In genomic region chrX:130268500-130269170, GRCh38 we compare ENCODE assay signal across 8 cellular contexts. TPM values are rescaled to one million over a fixed set of nuclear protein-coding genes. Genes with fewer than 3 reads are reported as not detected.
A peak's percentile ranks its signal among the peaks of the same experiment; 100 is the strongest.
DNase-seq lines count a peak whose midpoint lies in the region; ATAC-seq, FAIRE-seq and TF ChIP-seq lines count a peak whose summit lies in the region.

A gene with protein sequence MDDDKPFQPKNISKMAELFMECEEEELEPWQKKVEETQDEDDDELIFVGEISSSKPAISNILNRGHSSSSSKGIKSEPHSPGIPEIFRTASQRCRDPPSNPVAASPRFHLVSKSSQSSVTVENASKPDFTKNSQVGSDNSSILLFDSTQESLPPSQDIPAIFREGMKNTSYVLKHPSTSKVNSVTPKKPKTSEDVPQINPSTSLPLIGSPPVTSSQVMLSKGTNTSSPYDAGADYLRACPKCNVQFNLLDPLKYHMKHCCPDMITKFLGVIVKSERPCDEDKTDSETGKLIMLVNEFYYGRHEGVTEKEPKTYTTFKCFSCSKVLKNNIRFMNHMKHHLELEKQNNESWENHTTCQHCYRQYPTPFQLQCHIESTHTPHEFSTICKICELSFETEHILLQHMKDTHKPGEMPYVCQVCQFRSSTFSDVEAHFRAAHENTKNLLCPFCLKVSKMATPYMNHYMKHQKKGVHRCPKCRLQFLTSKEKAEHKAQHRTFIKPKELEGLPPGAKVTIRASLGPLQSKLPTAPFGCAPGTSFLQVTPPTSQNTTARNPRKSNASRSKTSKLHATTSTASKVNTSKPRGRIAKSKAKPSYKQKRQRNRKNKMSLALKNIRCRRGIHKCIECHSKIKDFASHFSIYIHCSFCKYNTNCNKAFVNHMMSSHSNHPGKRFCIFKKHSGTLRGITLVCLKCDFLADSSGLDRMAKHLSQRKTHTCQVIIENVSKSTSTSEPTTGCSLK (minus strand): TSS chrX:130268899. CDS start chrX:130260449, 8,450 bp downstream.

- H4K91ac ChIP-seq in neuronal stem cell (ENCODE audit: low read depth, low read length, poor library complexity): no peak within 1 kb of the TSS

- H3K4me3 ChIP-seq in HCT116 (replicated peaks in 1 of 2; ENCODE audit: low read depth in 1 of 2, low read length in 2 of 2): peak within 1 kb of the TSS; percentile 73 to 74
- H3K4me3 ChIP-seq in MM.1S (ENCODE audit: low read length): peak within 1 kb of the TSS; percentile 75
- H3K4me3 ChIP-seq in neuronal stem cell (ENCODE audit: low read length in 2 of 2): peak within 1 kb of the TSS; percentile 86 to 89
- H3K4me3 ChIP-seq in subcutaneous abdominal adipose tissue (ENCODE audit: low read depth in 1 of 5, low read length in 5 of 5): peak within 1 kb of the TSS; percentile 51 to 79 (median 71)

- intact Hi-C loops in HCT116 (cut with micrococcal nuclease): no loop called here

- no peak within 1 kb of the TSS for H2AK5ac ChIP-seq in neuronal stem cell (ENCODE audit: low read depth, low read length)

- H3F3A ChIP-seq in MM.1S (ENCODE audit: insufficient read depth, low read length): peaks cover 6% of the 10 kb centered on the region

- H3K4me1 ChIP-seq in HCT116 (ENCODE audit: control insufficient read depth in 1 of 2, insufficient read depth in 2 of 2, low read length in 2 of 2) (peaks cover 0 to 5% of the 10 kb centered on the region in 2 experiments; a peak in 2 of 4 replicates), MM.1S (ENCODE audit: low read length) (peaks cover 4% of the 10 kb centered on the region; the same call in 1 of the 2 replicates), neuronal stem cell (ENCODE audit: control insufficient read depth in 2 of 2, insufficient read depth in 1 of 2, low read depth in 1 of 2, low read length in 2 of 2) (no peaks in the 10 kb centered on the region), subcutaneous abdominal adipose tissue (ENCODE audit: control insufficient read depth in 5 of 5, insufficient read depth in 5 of 5, low read length in 5 of 5) (peaks cover 0 to 12% (median 7%) of the 10 kb centered on the region in 5 donors)

- no peak within 1 kb of the TSS for H3K4ac ChIP-seq in neuronal stem cell (ENCODE audit: low read length)

- peak within 1 kb of the TSS; percentile 73 for H3K9ac ChIP-seq in HCT116 (ENCODE audit: low read length)
- peak within 1 kb of the TSS; percentile 71 for H3K9ac ChIP-seq in MM.1S (ENCODE audit: low read length)
- peak within 1 kb of the TSS; percentile 60 for H3K9ac ChIP-seq in neuronal stem cell (ENCODE audit: low read depth, low read length, poor library complexity)
- H3K9ac ChIP-seq in subcutaneous abdominal adipose tissue (ENCODE audit: low read length in 5 of 5): peak within 1 kb of the TSS in 4 of 5 donors; percentile 42 to 76 (median 71)

- no TSS peak for BruUV-seq in HCT116 (replicated peaks; lab: Mats Ljungman, UMichigan)

- no CpG with 5 or more reads among the region's 55 CpGs for WGBS in neuronal stem cell (ENCODE audit: extremely low coverage in 2 of 2, insufficient read length in 2 of 2, insufficient replicate concordance in 1 of 2), 2 donors

- ATAC-seq in HCT116: peak; percentile 97

- POLR2A ChIA-PET in HCT116 (lab: Charles Lee): interaction anchor here (1.4 kb wide), 1 partner anchor 103 kb away, joined by 3 read pairs; the partner anchor contains the start of gene AIFM1

- H3K4me2 ChIP-seq in HCT116 (ENCODE audit: low read length) (peak within 1 kb of the TSS; percentile 77), MM.1S (ENCODE audit: low read depth, low read length) (peak within 1 kb of the TSS; percentile 81), neuronal stem cell (ENCODE audit: insufficient read depth, low read length, poor library complexity, severe bottlenecking) (peak within 1 kb of the TSS; percentile 45)

- peaks cover 41% of the 10 kb centered on the region for H3K79me2 ChIP-seq in HCT116 (ENCODE audit: insufficient read depth, low read length)
- peaks cover 20% of the 10 kb centered on the region for H3K79me2 ChIP-seq in MM.1S (ENCODE audit: low read length)

- peak; percentile 88 for TF ChIP-seq POLR2A in HCT116 (IDR thresholded peaks at IDR 0.05; ENCODE audit: borderline replicate concordance, extremely low read depth, insufficient read depth, insufficient read length)

- CTCF ChIA-PET in HCT116 (lab: Charles Lee): no interaction called here

- no peak within 1 kb of the TSS for H3K23ac ChIP-seq in neuronal stem cell (ENCODE audit: low read depth, low read length, poor library complexity)

- H2AFZ ChIP-seq in HCT116 (ENCODE audit: low read depth, low read length, poor library complexity, severe bottlenecking): no peak within 1 kb of the TSS
- H2AFZ ChIP-seq in MM.1S (ENCODE audit: low read length): peak within 1 kb of the TSS; percentile 64
- peak within 1 kb of the TSS; percentile 79 for H2AFZ ChIP-seq in neuronal stem cell (ENCODE audit: low read length)

- no peaks in the 10 kb centered on the region for H3K36me3 ChIP-seq in HCT116 (ENCODE audit: control insufficient read depth in 1 of 2, insufficient read depth in 2 of 2, low read length in 2 of 2)
- H3K36me3 ChIP-seq in MM.1S (replicated peaks; ENCODE audit: insufficient read depth, low read length): no peaks in the 10 kb centered on the region
- peaks cover 0 to 4% of the 10 kb centered on the region in 2 donors for H3K36me3 ChIP-seq in neuronal stem cell (replicated peaks in 1 of 2; ENCODE audit: control insufficient read depth in 2 of 2, insufficient read depth in 2 of 2, low read length in 2 of 2)
- H3K36me3 ChIP-seq in subcutaneous abdominal adipose tissue (ENCODE audit: control insufficient read depth in 5 of 5, insufficient read depth in 5 of 5, low read length in 5 of 5): no peaks in the 10 kb centered on the region

- no peak within 1 kb of the TSS for H2BK12ac ChIP-seq in neuronal stem cell (ENCODE audit: low read length)

- no peak for TF ChIP-seq RAD21 in HCT116 (IDR thresholded peaks at IDR 0.05; ENCODE audit: low read depth)

- peak within 1 kb of the TSS; percentile 92 for H3K18ac ChIP-seq in neuronal stem cell (ENCODE audit: low read length)

- H3K27me3 ChIP-seq in HCT116 (ENCODE audit: insufficient read depth, low read length) (no peaks in the 10 kb centered on the region), MM.1S (replicated peaks; ENCODE audit: insufficient read depth, low read length) (no peaks in the 10 kb centered on the region), neuronal stem cell (ENCODE audit: control insufficient read depth in 3 of 3, insufficient read depth in 3 of 3, low read depth in 1 of 3, low read length in 3 of 3) (no peaks in the 10 kb centered on the region), subcutaneous abdominal adipose tissue (ENCODE audit: control insufficient read depth in 5 of 5, insufficient read depth in 4 of 5, low read length in 5 of 5) (no peaks in the 10 kb centered on the region)

- no peaks in the 10 kb centered on the region for H3K79me1 ChIP-seq in neuronal stem cell (ENCODE audit: low read depth, low read length)

- H3K14ac ChIP-seq in neuronal stem cell (ENCODE audit: low read length): peak within 1 kb of the TSS; percentile 71

- TF ChIP-seq CTCF in HCT116 (IDR thresholded peaks at IDR 0.05 in 2 of 3, conservative IDR thresholded peaks at IDR 0.05 in 1 of 3; ENCODE audit: borderline replicate concordance in 1 of 3, insufficient read depth in 1 of 3, low read depth in 2 of 3, low read length in 2 of 3) (0 out of 6 replicates have a peak, but pooled peaks of 1 of the 3 experiments have one; percentile 13), MM.1S (IDR thresholded peaks at IDR 0.05; ENCODE audit: low read length) (peak; percentile 33)

- H4K8ac ChIP-seq in neuronal stem cell (ENCODE audit: low read depth, low read length): no peak within 1 kb of the TSS

- H3K9me3 ChIP-seq in HCT116 (ENCODE audit: control insufficient read depth in 1 of 2, insufficient read depth in 1 of 2, low read depth in 1 of 2, low read length in 2 of 2): no peaks in the 10 kb centered on the region
- no peaks in the 10 kb centered on the region for H3K9me3 ChIP-seq in MM.1S (replicated peaks; ENCODE audit: insufficient read depth, low read length)
- H3K9me3 ChIP-seq in neuronal stem cell (replicated peaks in 1 of 2; ENCODE audit: control insufficient read depth in 2 of 2, insufficient read depth in 1 of 2, low read depth in 1 of 2, low read length in 2 of 2): peaks cover 0 to 11% of the 10 kb centered on the region in 2 donors
- peaks cover 0 to 2% (median 0%) of the 10 kb centered on the region in 5 donors for H3K9me3 ChIP-seq in subcutaneous abdominal adipose tissue (ENCODE audit: control insufficient read depth in 5 of 5, low read length in 5 of 5)

- H2BK5ac ChIP-seq in neuronal stem cell (ENCODE audit: low read length): peak within 1 kb of the TSS; percentile 24

- no peak within 1 kb of the TSS for H2BK120ac ChIP-seq in neuronal stem cell (ENCODE audit: low read depth, low read length)

- H3K27ac ChIP-seq in HCT116 (ENCODE audit: low read depth, low read length) (peak within 1 kb of the TSS; percentile 84), MM.1S (ENCODE audit: low read length) (peak within 1 kb of the TSS; percentile 83), neuronal stem cell (replicated peaks; ENCODE audit: low read length) (peak within 1 kb of the TSS; percentile 96), subcutaneous abdominal adipose tissue (ENCODE audit: low read depth, low read length) (peak within 1 kb of the TSS; percentile 50)

- FAIRE-seq in frontal cortex (lab: Jason Lieb, UNC): no peak

- H3K9me2 ChIP-seq in HCT116 (ENCODE audit: insufficient read depth) (no peaks in the 10 kb centered on the region), MM.1S (replicated peaks; ENCODE audit: insufficient read depth, low read length) (no peaks in the 10 kb centered on the region)

- DNase-seq in GM04503 (ENCODE audit: low read depth) (peak; percentile 66), HCT116 (ENCODE audit: low read depth, low spot score) (peak; percentile 91), MM.1S (peak; percentile 93), SHP77 treated with DMSO at 0.1 percent for 48 hours (lab: John Stamatoyannopoulos, UW) (peak; percentile 65), frontal cortex (ENCODE audit: low spot score in 2 of 2) (peak; percentile 74 to 77), neuronal stem cell (ENCODE audit: low spot score) (peak; percentile 63)
- peak; percentile 82 for DNase-seq in activated gamma-delta T cell treated with anti-CD3 and anti-CD28 coated beads, Interleukin-2, amount 50 U/mL, for 16 hours (ENCODE audit: low read depth)

- RAD21 ChIA-PET in HCT116 (lab: Charles Lee; ENCODE audit: low non-redundant PET in 1 of 2, low total read pairs in 2 of 2, uncharacterized antibody in 2 of 2, unreplicated experiment in 2 of 2): no interaction called here

- no peak within 1 kb of the TSS for H2BK15ac ChIP-seq in neuronal stem cell (ENCODE audit: low read length)

- H4K20me1 ChIP-seq in HCT116 (ENCODE audit: insufficient read depth) (no peaks in the 10 kb centered on the region), MM.1S (ENCODE audit: insufficient read depth, low read length) (no peaks in the 10 kb centered on the region)

TF ChIP-seq in HCT116, 20 proteins besides CTCF, POLR2A, EP300 and RAD21 (continues in another document):
- no peak for TF ChIP-seq SRF (IDR thresholded peaks at IDR 0.05; ENCODE audit: low read depth)
- TF ChIP-seq, protein P1, sequence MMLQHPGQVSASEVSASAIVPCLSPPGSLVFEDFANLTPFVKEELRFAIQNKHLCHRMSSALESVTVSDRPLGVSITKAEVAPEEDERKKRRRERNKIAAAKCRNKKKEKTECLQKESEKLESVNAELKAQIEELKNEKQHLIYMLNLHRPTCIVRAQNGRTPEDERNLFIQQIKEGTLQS (IDR thresholded peaks at IDR 0.05): no peak

RNA-seq across cellular contexts. Expression of the gene that starts here (rescaled TPM):
- total RNA-seq in HCT116 (2021; ENCODE audit: unreplicated experiment): 12.3 TPM
- polyA plus RNA-seq in HCT116 (2012): 2.3 and 3.2 TPM in 2 replicates
- total RNA-seq in frontal cortex: 9.0 TPM
- polyA plus RNA-seq in neuronal stem cell (2013, experiment 1 of 2): 15.2 TPM
- 16.0 TPM for polyA plus RNA-seq in neuronal stem cell (2013, experiment 2 of 2)

Comparison
In these comparisons a context has a peak if more than half of its experiments do, and no peak if none do; other contexts are left out.
1. Peak in every context shown above with its lines: DNase-seq, ATAC-seq, H3K4me3 ChIP-seq and H3K27ac ChIP-seq.